ENCODE assay signal across 7 cellular contexts in genomic region chr15:101723161-101723873, GRCh38. TPM values are rescaled to one million over a fixed set of nuclear protein-coding genes. Genes with fewer than 3 reads are reported as not detected.
DNase-seq lines count a peak whose midpoint lies in the region; ATAC-seq, FAIRE-seq and TF ChIP-seq lines count a peak whose summit lies in the region.

No MANE protein-coding gene starts in this region.

- CTCF ChIA-PET in GM10248 (lab: Yijun Ruan, JAX) = interaction anchor here (1.0 to 1.7 kb wide), 6 partner anchors 8 to 35 kb away, joined by 3 to 6 read pairs (median 4); no protein-coding TSS in a partner anchor
- CTCF ChIA-PET in endothelial cell of umbilical vein (lab: Charles Lee) = interaction anchor here (1.1 to 1.4 kb wide), 4 partner anchors 10 to 434 kb away, joined by 3 to 5 read pairs (median 3); no protein-coding TSS in a partner anchor

- no peaks in the 10 kb centered on the region for H3K27me3 Mint-ChIP-seq in neural progenitor cell (ENCODE audit: insufficient read depth, low read depth)

- H3K4me3 ChIP-seq in KMS-11 (IDR thresholded peaks at IDR 0.05; ENCODE audit: insufficient read depth, low read depth, low read length) (no peak overlapping the region), endothelial cell of umbilical vein (replicated peaks in 1 of 3; ENCODE audit: insufficient read depth in 1 of 3, low read depth in 1 of 3, low read length in 3 of 3) (peak overlapping the region; percentile 65 to 91 (median 77)), neural progenitor cell (peak overlapping the region; percentile 69)

- H3K36me3 Mint-ChIP-seq in neural progenitor cell = peaks cover 10% of the 10 kb centered on the region

- no peaks in the 10 kb centered on the region for H3K9me3 Mint-ChIP-seq in neural progenitor cell

- H3K9me3 ChIP-seq in endothelial cell of umbilical vein (replicated peaks; ENCODE audit: control insufficient read depth, insufficient read depth, low read length) = no peaks in the 10 kb centered on the region
- no peaks in the 10 kb centered on the region for H3K9me3 ChIP-seq in neural progenitor cell (ENCODE audit: low read depth)

- peak; percentile 32 for ATAC-seq in GM21717 (IDR thresholded peaks at IDR 0.05; ENCODE audit: unreplicated experiment)

- POLR2A ChIA-PET in GM10248 (lab: Yijun Ruan, JAX) (no interaction called here), endothelial cell of umbilical vein (lab: Charles Lee) (interaction anchor here (1.8 kb wide), 1 partner anchor 41 kb away, joined by 5 read pairs; no protein-coding TSS in a partner anchor)

- H2AFZ ChIP-seq in KMS-11 (ENCODE audit: low read depth) (peak overlapping the region; percentile 92), endothelial cell of umbilical vein (ENCODE audit: low read depth, low read length) (peak overlapping the region; percentile 99), neural progenitor cell (replicated peaks) (peak overlapping the region; percentile 85)

- H3K9ac ChIP-seq in KMS-11 (peak overlapping the region; percentile 73), endothelial cell of umbilical vein (replicated peaks; ENCODE audit: extremely low read depth, insufficient read depth, low read length) (peak overlapping the region; percentile 73), neural progenitor cell (peak overlapping the region; percentile 11)

- no peak overlapping the region for H3K27ac Mint-ChIP-seq in neural progenitor cell

- TSS peak; percentile 25 for BruUV-seq in endothelial cell of umbilical vein (replicated peaks; lab: Mats Ljungman, UMichigan)

- H3K4me2 ChIP-seq in KMS-11 = peak overlapping the region; percentile 79
- H3K4me2 ChIP-seq in endothelial cell of umbilical vein (ENCODE audit: insufficient read depth, low read length) = peak overlapping the region; percentile 71
- peak overlapping the region; percentile 88 for H3K4me2 ChIP-seq in neural progenitor cell

- H3K27ac ChIP-seq in KMS-11 (peak overlapping the region; percentile 70), endothelial cell of umbilical vein (ENCODE audit: insufficient read depth, low read depth, low read length) (peak overlapping the region; percentile 58), neural progenitor cell (no peak overlapping the region)

- TF ChIP-seq POLR2A in endothelial cell of umbilical vein (IDR thresholded peaks at IDR 0.05; ENCODE audit: low read depth, low read length) = no peak

- peak; percentile 48 for DNase-seq in GM10248 (ENCODE audit: extremely low spot score)
- DNase-seq in activated CD4-positive, alpha-beta T cell treated with anti-CD3 and anti-CD28 coated beads for 4 hours = peak; percentile 17 to 27
- DNase-seq in endothelial cell of umbilical vein (ENCODE audit: low read depth, low spot score) = peak; percentile 32
- no peak for DNase-seq in neural progenitor cell (ENCODE audit: low spot score)
- DNase-seq in posterior cingulate gyrus = no peak

- H3K79me2 ChIP-seq in KMS-11 (ENCODE audit: insufficient read depth, low read depth) (no peaks in the 10 kb centered on the region), endothelial cell of umbilical vein (ENCODE audit: control insufficient read depth, insufficient read depth, low read length) (no peaks in the 10 kb centered on the region), neural progenitor cell (ENCODE audit: low read depth) (no peaks in the 10 kb centered on the region)

- TF ChIP-seq CTCF in GM10248 (IDR thresholded peaks at IDR 0.05; ENCODE audit: control extremely low read depth, extremely low read depth, low read depth, missing control alignments) (no peak), KMS-11 (conservative IDR thresholded peaks at IDR 0.05; ENCODE audit: low read depth, low read length) (no peak), endothelial cell of umbilical vein (IDR thresholded peaks at IDR 0.05; ENCODE audit: extremely low read depth in 1 of 2, insufficient read depth in 1 of 2, low read depth in 1 of 2, low read length in 2 of 2) (no peak), neural progenitor cell (IDR thresholded peaks at IDR 0.05) (no peak)

- H3K9me1 ChIP-seq in endothelial cell of umbilical vein (replicated peaks; ENCODE audit: control insufficient read depth, extremely low read depth, insufficient read depth, low read length) = no peaks in the 10 kb centered on the region

- no peaks in the 10 kb centered on the region for H3K27me3 ChIP-seq in KMS-11 (ENCODE audit: insufficient read depth, low read depth)
- H3K27me3 ChIP-seq in endothelial cell of umbilical vein (ENCODE audit: control insufficient read depth in 2 of 2, insufficient read depth in 2 of 2, low read length in 2 of 2) = no peaks in the 10 kb centered on the region
- peaks cover 6% of the 10 kb centered on the region for H3K27me3 ChIP-seq in neural progenitor cell

- FAIRE-seq in endothelial cell of umbilical vein (lab: Jason Lieb, UNC) = no peak

- H3K4me1 ChIP-seq in KMS-11 (ENCODE audit: low read depth, poor library complexity, severe bottlenecking) = peaks cover 12% of the 10 kb centered on the region
- H3K4me1 ChIP-seq in endothelial cell of umbilical vein (ENCODE audit: control insufficient read depth, extremely low read depth, insufficient read depth, low read length) = peaks cover 5% of the 10 kb centered on the region
- H3K4me1 ChIP-seq in neural progenitor cell = peaks cover 11% of the 10 kb centered on the region

- no peaks in the 10 kb centered on the region for H4K20me1 ChIP-seq in KMS-11 (ENCODE audit: insufficient read depth)
- no peaks in the 10 kb centered on the region for H4K20me1 ChIP-seq in endothelial cell of umbilical vein (replicated peaks; ENCODE audit: control insufficient read depth, extremely low read depth, insufficient read depth, low read length)
- no peaks in the 10 kb centered on the region for H4K20me1 ChIP-seq in neural progenitor cell (ENCODE audit: low read depth)

- H3K36me3 ChIP-seq in KMS-11 (ENCODE audit: insufficient read depth) (no peaks in the 10 kb centered on the region), endothelial cell of umbilical vein (ENCODE audit: control insufficient read depth in 2 of 2, extremely low read depth in 1 of 2, insufficient read depth in 2 of 2, low read length in 2 of 2) (no peaks in the 10 kb centered on the region), neural progenitor cell (no peaks in the 10 kb centered on the region)

- intact Hi-C loops in endothelial cell of umbilical vein (cut with micrococcal nuclease) (loop anchor here (1.0 to 2.0 kb wide), 2 partner anchors 21 to 29 kb away; no protein-coding TSS in a partner anchor), posterior cingulate gyrus (cut with DNase I) (no loop called here)

- peak overlapping the region; percentile 88 for H3K4me3 Mint-ChIP-seq in neural progenitor cell

- H3F3A ChIP-seq in neural progenitor cell (ENCODE audit: low read depth) = peaks cover 8% of the 10 kb centered on the region

- H3K4me1 Mint-ChIP-seq in neural progenitor cell = peaks cover 20% of the 10 kb centered on the region

- dilution Hi-C loops in endothelial cell of umbilical vein (cut with MboI; ENCODE audit: extremely low pct_ligation_motif_present, low sequenced_read_pairs) = no loop called here

TF ChIP-seq in endothelial cell of umbilical vein, 7 proteins besides CTCF, POLR2A, EP300 and RAD21:
- TF ChIP-seq POLR2AphosphoS5 (IDR thresholded peaks at IDR 0.05; ENCODE audit: insufficient read depth, low read depth, low read length) = no peak
- TF ChIP-seq FOS (IDR thresholded peaks at IDR 0.05; ENCODE audit: borderline replicate concordance, insufficient read depth, low read length) = no peak
- TF ChIP-seq MYC (IDR thresholded peaks at IDR 0.05; ENCODE audit: low read depth, low read length) = no peak
- TF ChIP-seq MAX (IDR thresholded peaks at IDR 0.05; ENCODE audit: insufficient read depth, insufficient read length) = no peak
- no peak for TF ChIP-seq EZH2 (IDR thresholded peaks at IDR 0.05; ENCODE audit: borderline replicate concordance, low read depth, low read length, severe bottlenecking)
- TF ChIP-seq JUN (IDR thresholded peaks at IDR 0.05; ENCODE audit: borderline replicate concordance, insufficient read depth, insufficient read length, low read depth) = no peak
- TF ChIP-seq GATA2 (IDR thresholded peaks at IDR 0.05; ENCODE audit: insufficient read depth, insufficient read length, low read depth, low read length) = no peak

RNA-seq across cellular contexts. Expression of gene TARS3, which starts 1.0 kb away (rescaled TPM):
- total RNA-seq in endothelial cell of umbilical vein (7.7 and 8.2 TPM in 2 replicates), neural progenitor cell (ENCODE audit: low replicate concordance) (19.7 and 21.2 TPM in 2 replicates)
- polyA plus RNA-seq in endothelial cell of umbilical vein = 0.91 and 0.94 TPM in 2 replicates
- 1.6 and 2.0 TPM in 2 replicates for polyA plus RNA-seq in endothelial cell of umbilical vein (2011; cell fraction: cytosol; rRNA removed)
- polyA plus RNA-seq in endothelial cell of umbilical vein (2011; cell fraction: nucleus; rRNA removed) = 5.6 and 5.7 TPM in 2 replicates
- 4.2 and 4.6 TPM in 2 replicates for polyA plus RNA-seq in endothelial cell of umbilical vein (2012)
- 2.5 and 3.5 TPM in 2 replicates for polyA minus RNA-seq in endothelial cell of umbilical vein
- 1.7 TPM for polyA minus RNA-seq in endothelial cell of umbilical vein (2011; cell fraction: cytosol; rRNA and poly(A)+ RNA removed)
- polyA minus RNA-seq in endothelial cell of umbilical vein (2011; cell fraction: nucleus; rRNA and poly(A)+ RNA removed) = 6.7 and 7.5 TPM in 2 replicates

Comparison
In these comparisons a context has a peak if more than half of its experiments do, and no peak if none do; other contexts are left out.
1. DNase-seq: peak in GM10248 (single experiment), activated CD4-positive, alpha-beta T cell treated with anti-CD3 and anti-CD28 coated beads for 4 hours (2 of 2) and endothelial cell of umbilical vein (single experiment); none in neural progenitor cell (single experiment) and posterior cingulate gyrus (0 of 10).
2. H3K9ac ChIP-seq: peak in every context shown above with its lines; median percentile 73 in KMS-11; 73 in endothelial cell of umbilical vein; 11 in neural progenitor cell.
3. Peak in every context shown above with its lines, with median percentiles within 50 percentile points of each other: H2AFZ ChIP-seq and H3K4me2 ChIP-seq.